14 cellular contexts compared by ENCODE assay signal in the genomic region with DNA sequence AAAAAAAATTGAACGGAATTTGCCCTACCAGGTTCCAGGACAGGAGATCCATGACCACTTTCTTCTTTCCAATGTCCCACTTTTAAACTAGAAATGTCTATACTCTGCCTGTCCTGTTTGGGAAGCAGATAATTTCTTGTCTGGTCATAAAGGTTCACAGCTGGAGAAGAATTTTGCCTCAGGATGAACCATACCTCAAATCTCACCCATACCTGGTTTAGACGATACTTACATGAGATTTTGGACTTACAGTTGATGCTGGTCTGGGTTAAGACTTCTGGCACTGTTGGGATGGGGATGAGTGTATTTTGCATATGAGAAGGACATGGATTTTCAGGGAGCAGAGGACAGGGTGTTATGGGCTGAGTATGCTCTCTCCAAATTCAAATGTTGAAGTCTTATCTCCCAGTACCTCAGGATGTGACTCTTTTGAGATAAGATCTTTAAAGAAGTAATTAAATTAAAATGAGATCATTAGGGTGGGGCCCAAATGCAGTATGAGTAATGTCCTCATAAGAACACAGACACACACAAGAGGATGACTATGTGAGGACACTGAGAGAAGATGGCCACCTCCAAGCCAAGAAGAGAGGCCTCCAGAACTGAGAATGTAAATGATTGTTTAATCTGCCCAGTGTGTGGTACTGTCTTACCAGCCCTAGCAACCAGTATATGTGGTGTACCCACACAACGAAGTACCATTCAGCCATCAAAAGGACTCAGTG. TPM values are rescaled to one million over a fixed set of nuclear protein-coding genes. Genes with fewer than 3 reads are reported as not detected.
A peak's percentile ranks its signal among the peaks of the same experiment; 100 is the strongest.
DNase-seq lines count a peak whose midpoint lies in the region; ATAC-seq, FAIRE-seq and TF ChIP-seq lines count a peak whose summit lies in the region.
"Not testable (repeated sequence)": the region's sequence is repeated elsewhere in the genome, so short reads cannot be mapped to it uniquely, and the experiment has no call there.
"Had no signal": no experiment of that assay in that cellular context is flagged by ENCODE, and none has a peak within 500 bp of the region (broad histone marks: within the 10 kb centered on the region; RNA-seq: fewer than 3 reads in every experiment).

No MANE protein-coding gene starts in this region.

- not testable (repeated sequence) for H3K27ac ChIP-seq in IMR-90 (ENCODE audit: insufficient read depth, low read length)
- peak overlapping the region; percentile 94 for H3K27ac ChIP-seq in keratinocyte (ENCODE audit: control insufficient read depth, insufficient read depth, low read length)
- peak overlapping the region; percentile 77 for H3K27ac ChIP-seq in smooth muscle cell (ENCODE audit: low read depth)

- H3K27ac Mint-ChIP-seq in activated naive CD8-positive, alpha-beta T cell treated with anti-CD3 and anti-CD28 coated beads, Interleukin-2, amount 50 U/mL, for 24 hours, result not testable (repeated sequence)

- not testable (repeated sequence) for TF ChIP-seq RAD21 in IMR-90 (IDR thresholded peaks at IDR 0.05; ENCODE audit: low read length)

- not testable (repeated sequence) for H3K4me2 ChIP-seq in IMR-90 (ENCODE audit: low read depth, low read length); smooth muscle cell
- H3K4me2 ChIP-seq in keratinocyte (ENCODE audit: control insufficient read depth, extremely low read depth, insufficient read depth, low read depth, low read length), result peak overlapping the region; percentile 14

- H4K91ac ChIP-seq in IMR-90 (ENCODE audit: insufficient read depth, low read depth, low read length), result not testable (repeated sequence)

- not testable (repeated sequence) for H2BK5ac ChIP-seq in IMR-90 (ENCODE audit: low read depth, low read length, poor library complexity, severe bottlenecking)

- TF ChIP-seq CTCF in IMR-90 (conservative IDR thresholded peaks at IDR 0.05; ENCODE audit: low read depth, low read length); keratinocyte (optimal IDR thresholded peaks at IDR 0.05 in 1 of 3, IDR thresholded peaks at IDR 0.05 in 1 of 3, conservative IDR thresholded peaks at IDR 0.05 in 1 of 3; ENCODE audit: extremely low read depth in 1 of 3, insufficient read depth in 2 of 3, low read length in 3 of 3); smooth muscle cell (IDR thresholded peaks at IDR 0.05; ENCODE audit: borderline replicate concordance, insufficient read depth, poor library complexity, severe bottlenecking): not testable (repeated sequence)

- not testable (repeated sequence) for H3K4me3 Mint-ChIP-seq in activated naive CD8-positive, alpha-beta T cell treated with anti-CD3 and anti-CD28 coated beads, Interleukin-2, amount 50 U/mL, for 24 hours

- H2AK9ac ChIP-seq in IMR-90 (replicated peaks; ENCODE audit: low read depth, low read length, poor library complexity), result not testable (repeated sequence)

- not testable (repeated sequence) for H3K4ac ChIP-seq in IMR-90 (ENCODE audit: low read depth, low read length)

- 0 out of 2 replicates have a peak overlapping the region, but pooled peaks have one; percentile 50 for H3K14ac ChIP-seq in IMR-90 (replicated peaks; ENCODE audit: low read depth, low read length)

- not testable (repeated sequence) for H3K79me2 ChIP-seq in keratinocyte (ENCODE audit: control insufficient read depth, insufficient read depth, low read length); smooth muscle cell (ENCODE audit: low read depth)

- not testable (repeated sequence) for H3K9me3 ChIP-seq in IMR-90 (ENCODE audit: control insufficient read depth, insufficient read depth, low read length); keratinocyte (ENCODE audit: control insufficient read depth, low read depth, low read length); smooth muscle cell (replicated peaks; ENCODE audit: low read depth)

- H3F3A ChIP-seq in smooth muscle cell (ENCODE audit: low read depth), result not testable (repeated sequence)

- not testable (repeated sequence) for H3K4me1 ChIP-seq in IMR-90 (ENCODE audit: control insufficient read depth, insufficient read depth, low read length); smooth muscle cell (ENCODE audit: low read depth)
- H3K4me1 ChIP-seq in keratinocyte (ENCODE audit: control insufficient read depth, extremely low read depth, insufficient read depth, low read length), result peaks cover 46% of the 10 kb centered on the region

- peak; percentile 44 for ATAC-seq in IMR-90 (ENCODE audit: low read depth)
- ATAC-seq in SK-N-SH treated with all-trans-retinoic acid at 6 μM for 48 hours, result peak; percentile 35
- ATAC-seq in activated naive CD8-positive, alpha-beta T cell treated with anti-CD3 and anti-CD28 coated beads, Interleukin-2, amount 50 U/mL, for 24 hours, result peak; percentile 65

- dilution Hi-C loops in IMR-90 (cut with HindIII; ENCODE audit: low sequenced_read_pairs, unreplicated experiment); keratinocyte (cut with MboI; ENCODE audit: extremely low pct_ligation_motif_present, low sequenced_read_pairs): not testable (repeated sequence)

- not testable (repeated sequence) for H3K36me3 Mint-ChIP-seq in activated naive CD8-positive, alpha-beta T cell treated with anti-CD3 and anti-CD28 coated beads, Interleukin-2, amount 50 U/mL, for 24 hours (ENCODE audit: low read depth)

- H4K20me1 ChIP-seq in IMR-90 (ENCODE audit: insufficient read depth, low read length); keratinocyte (ENCODE audit: control insufficient read depth, extremely low read depth, insufficient read depth, low read length); smooth muscle cell (ENCODE audit: low read depth): not testable (repeated sequence)

- not testable (repeated sequence) for TF ChIP-seq POLR2A in IMR-90 (IDR thresholded peaks at IDR 0.05; ENCODE audit: low read depth, low read length); erythroblast (IDR thresholded peaks at IDR 0.05; ENCODE audit: low read length)

- not testable (repeated sequence) for H3K9me3 Mint-ChIP-seq in activated naive CD8-positive, alpha-beta T cell treated with anti-CD3 and anti-CD28 coated beads, Interleukin-2, amount 50 U/mL, for 24 hours

- H3K9me1 ChIP-seq in IMR-90 (ENCODE audit: insufficient read depth, low read length); keratinocyte (ENCODE audit: control insufficient read depth, extremely low read depth, insufficient read depth, low read length): not testable (repeated sequence)

- H3K23ac ChIP-seq in IMR-90 (ENCODE audit: low read depth, low read length), result not testable (repeated sequence)

- CTCF ChIA-PET in IMR-90 (lab: Yijun Ruan, JAX), result not testable (repeated sequence)

- peak; percentile 90 for FAIRE-seq in keratinocyte (lab: Jason Lieb, UNC)

- BruUV-seq in IMR-90 (replicated peaks; lab: Mats Ljungman, UMichigan), result not testable (repeated sequence)

- WGBS in IMR-90 (ENCODE audit: extremely low coverage in 2 of 2, insufficient read length in 1 of 2), 2 experiments, result no CpG with 5 or more reads among the region's 3 CpGs
- 88% methylated on average over 3 of the region's 3 CpGs for WGBS in smooth muscle cell (ENCODE audit: low lambda C conversion rate)

- not testable (repeated sequence) for H3K79me1 ChIP-seq in IMR-90 (ENCODE audit: low read depth in 1 of 2, low read length in 2 of 2)

- H4K5ac ChIP-seq in IMR-90 (ENCODE audit: low read depth, low read length), result not testable (repeated sequence)

- H3K27me3 ChIP-seq in IMR-90 (ENCODE audit: control insufficient read depth, insufficient read depth, low read length); keratinocyte (ENCODE audit: control insufficient read depth, extremely low read depth, insufficient read depth, low read length); smooth muscle cell (ENCODE audit: low read depth): not testable (repeated sequence)

- peak overlapping the region in 1 of 2 experiments; percentile 8; a peak in 1 of 4 replicates for H4K8ac ChIP-seq in IMR-90 (ENCODE audit: low read depth in 2 of 2, low read length in 2 of 2)

- in situ Hi-C loops in IMR-90 (cut with MboI; ENCODE audit: low sequenced_read_pairs), result not testable (repeated sequence)

- H2BK120ac ChIP-seq in IMR-90 (ENCODE audit: low read depth, low read length), result not testable (repeated sequence)

- H3K4me1 Mint-ChIP-seq in activated naive CD8-positive, alpha-beta T cell treated with anti-CD3 and anti-CD28 coated beads, Interleukin-2, amount 50 U/mL, for 24 hours, result not testable (repeated sequence)

- H2BK15ac ChIP-seq in IMR-90 (ENCODE audit: low read depth, low read length), result not testable (repeated sequence)

- not testable (repeated sequence) for H2AK5ac ChIP-seq in IMR-90 (ENCODE audit: low read depth, low read length)

- not testable (repeated sequence) for H3K36me3 ChIP-seq in IMR-90 (ENCODE audit: control insufficient read depth, insufficient read depth, low read length); keratinocyte (ENCODE audit: control insufficient read depth in 2 of 2, extremely low read depth in 1 of 2, insufficient read depth in 2 of 2, low read length in 2 of 2); smooth muscle cell (ENCODE audit: low read depth)

- H3K56ac ChIP-seq in IMR-90 (ENCODE audit: extremely low read depth, insufficient read depth, low read length), result not testable (repeated sequence)

- not testable (repeated sequence) for H2AFZ ChIP-seq in IMR-90 (replicated peaks; ENCODE audit: low read length, poor library complexity); smooth muscle cell (ENCODE audit: low read depth)
- peak overlapping the region; percentile 65 for H2AFZ ChIP-seq in keratinocyte (ENCODE audit: control insufficient read depth, low read length)

- intact Hi-C loops in IMR-90 (cut with micrococcal nuclease), result not testable (repeated sequence)

- not testable (repeated sequence) for H2BK20ac ChIP-seq in IMR-90 (ENCODE audit: low read depth, low read length)

- H3K18ac ChIP-seq in IMR-90 (ENCODE audit: low read depth, low read length), result not testable (repeated sequence)

- H3K27me3 Mint-ChIP-seq in activated naive CD8-positive, alpha-beta T cell treated with anti-CD3 and anti-CD28 coated beads, Interleukin-2, amount 50 U/mL, for 24 hours, result not testable (repeated sequence)

- POLR2A ChIA-PET in IMR-90 (lab: Charles Lee; ENCODE audit: unreplicated experiment), result not testable (repeated sequence)

- H3K4me3 ChIP-seq in IMR-90 (ENCODE audit: insufficient read depth, low read depth, low read length); keratinocyte (ENCODE audit: control insufficient read depth in 2 of 3, extremely low read depth in 1 of 3, insufficient read depth in 2 of 3, low read depth in 1 of 3, low read length in 3 of 3); smooth muscle cell: not testable (repeated sequence)

- not testable (repeated sequence) for H3K9ac ChIP-seq in IMR-90 (ENCODE audit: low read depth, low read length); smooth muscle cell (ENCODE audit: low read depth)
- peak overlapping the region; percentile 68 for H3K9ac ChIP-seq in keratinocyte (ENCODE audit: control insufficient read depth, extremely low read depth, insufficient read depth, low read length)

- DNase-seq in A172 (ENCODE audit: low spot score), result peak; percentile 63
- peak; percentile 68 for DNase-seq in EL
- DNase-seq in IMR-90, result peak; percentile 17
- not testable (repeated sequence) for DNase-seq in activated naive CD8-positive, alpha-beta T cell treated with anti-CD3 and anti-CD28 coated beads, Interleukin-2, amount 50 U/mL, for 24 hours; keratinocyte (ENCODE audit: low read depth, low spot score); smooth muscle cell (lab: John Stamatoyannopoulos, UW; ENCODE audit: unreplicated experiment)
- DNase-seq in erythroblast (lab: John Stamatoyannopoulos, UW), result peak; percentile 12 to 28

RNA-seq across cellular contexts. Expression of a gene that starts 25.0 kb away (rescaled TPM):
- 1.5 TPM in 1 of 2 replicates, not detected in the other for total RNA-seq in A172 (2014; rRNA removed; shearing (Covaris generic))
- total RNA-seq in IMR-90 (2012; rRNA removed) (16.4 and 26.9 TPM in 2 replicates), smooth muscle cell (not detected in 2 replicates)
- polyA plus RNA-seq in IMR-90 (2012; rRNA removed) (7.0 and 7.7 TPM in 2 replicates), keratinocyte (5.9 to 34.6 TPM (median 9.1 TPM) in 3 replicates), smooth muscle cell (not detected in 2 replicates)
- polyA plus RNA-seq in IMR-90 (2012; cell fraction: cytosol; rRNA removed), result 8.9 and 9.3 TPM in 2 replicates
- polyA plus RNA-seq in IMR-90 (2012; cell fraction: nucleus; rRNA removed; ENCODE audit: low replicate concordance), result 1.7 and 4.1 TPM in 2 replicates
- polyA plus RNA-seq in keratinocyte (2011; ENCODE audit: low read depth), result 39.8 TPM
- 9.5 and 14.0 TPM in 2 replicates for polyA plus RNA-seq in keratinocyte (2011; cell fraction: cytosol; rRNA removed)
- 4.1 and 4.2 TPM in 2 replicates for polyA plus RNA-seq in keratinocyte (2011; cell fraction: nucleus; rRNA removed)
- polyA plus RNA-seq in keratinocyte (2012; ENCODE audit: low replicate concordance), result 60.7 and 196 TPM in 2 replicates
- polyA minus RNA-seq in keratinocyte, result 6.1 to 31.9 TPM (median 9.3 TPM) in 3 replicates
- polyA minus RNA-seq in keratinocyte (2011; cell fraction: cytosol; rRNA and poly(A)+ RNA removed), result 5.6 TPM
- 0.74 and 1.5 TPM in 2 replicates for polyA minus RNA-seq in keratinocyte (2011; cell fraction: nucleus; rRNA and poly(A)+ RNA removed)
- total RNA-seq: activated CD4-positive, alpha-beta memory T cell treated with anti-CD3 and anti-CD28 coated beads for 36 hours; activated naive CD8-positive, alpha-beta T cell treated with anti-CD3 and anti-CD28 coated beads for 36 hours; left cardiac atrium; right cardiac atrium; SJSA1; uterus had no signal
- polyA plus RNA-seq: right cardiac atrium had no signal

RNA-seq across cellular contexts. Expression of a gene that starts 46.6 kb away (rescaled TPM):
- 14.4 and 16.0 TPM in 2 replicates for total RNA-seq in A172 (2014; rRNA removed; shearing (Covaris generic))
- 12.7 and 17.5 TPM in 2 replicates for total RNA-seq in IMR-90 (2012; rRNA removed)
- polyA plus RNA-seq in IMR-90 (2012; rRNA removed), result 23.3 and 24.8 TPM in 2 replicates
- polyA plus RNA-seq in IMR-90 (2012; cell fraction: cytosol; rRNA removed), result 10.4 and 11.4 TPM in 2 replicates
- 5.9 and 25.7 TPM in 2 replicates for polyA plus RNA-seq in IMR-90 (2012; cell fraction: nucleus; rRNA removed; ENCODE audit: low replicate concordance)
- 11.5 to 39.7 TPM (median 20.5 TPM) in 3 replicates for polyA plus RNA-seq in keratinocyte
- polyA plus RNA-seq in keratinocyte (2011; ENCODE audit: low read depth), result 36.0 TPM
- 26.4 and 39.9 TPM in 2 replicates for polyA plus RNA-seq in keratinocyte (2011; cell fraction: cytosol; rRNA removed)
- polyA plus RNA-seq in keratinocyte (2011; cell fraction: nucleus; rRNA removed), result 24.6 and 28.7 TPM in 2 replicates
- polyA plus RNA-seq in keratinocyte (2012; ENCODE audit: low replicate concordance), result 35.9 and 60.3 TPM in 2 replicates
- 15.0 to 24.3 TPM (median 18.9 TPM) in 3 replicates for polyA minus RNA-seq in keratinocyte
- 18.6 TPM for polyA minus RNA-seq in keratinocyte (2011; cell fraction: cytosol; rRNA and poly(A)+ RNA removed)
- polyA minus RNA-seq in keratinocyte (2011; cell fraction: nucleus; rRNA and poly(A)+ RNA removed), result 12.5 and 23.7 TPM in 2 replicates
- total RNA-seq in smooth muscle cell, result 39.1 and 43.5 TPM in 2 replicates
- polyA plus RNA-seq in smooth muscle cell, result 43.2 and 44.2 TPM in 2 replicates
